In genomic region chr1:169572184-169572583, GRCh38 we compare ENCODE assay signal across 22 cellular contexts. TPM values are rescaled to one million over a fixed set of nuclear protein-coding genes. Genes with fewer than 3 reads are reported as not detected.
A peak's percentile ranks its signal among the peaks of the same experiment; 100 is the strongest.
DNase-seq lines count a peak whose midpoint lies in the region; ATAC-seq and TF ChIP-seq lines count a peak whose summit lies in the region.
"Had no signal": no experiment of that assay in that cellular context is flagged by ENCODE, and none has a peak within 500 bp of the region (broad histone marks: within the 10 kb centered on the region; RNA-seq: fewer than 3 reads in every experiment).

No MANE protein-coding gene starts in this region.

- ATAC-seq in omental fat pad (ENCODE audit: low FRiP score) = peak; percentile 90
- no peak for ATAC-seq in GM19452 (IDR thresholded peaks at IDR 0.05; ENCODE audit: unreplicated experiment)

- no peak overlapping the region for H3K4me3 ChIP-seq in fibroblast of pulmonary artery (replicated peaks; ENCODE audit: low read depth, low read length)
- H3K4me3 ChIP-seq: Peyer's patch, testis had no signal

- peak; percentile 19 for DNase-seq in DMS153 (lab: John Stamatoyannopoulos, UW)
- DNase-seq in DMS153 treated with DMSO at 0.1 percent for 48 hours (lab: John Stamatoyannopoulos, UW; ENCODE audit: unreplicated experiment) = no peak
- peak; percentile 44 for DNase-seq in M059J (ENCODE audit: low read depth)
- DNase-seq in fibroblast of pulmonary artery (ENCODE audit: low read depth) = peak; percentile 8
- DNase-seq in omental fat pad (ENCODE audit: low spot score) = no peak
- no peak for DNase-seq in stimulated activated CD4-positive, alpha-beta T cell treated with anti-CD3 and anti-CD28 coated beads, Interleukin-12 subunit alpha, Interleukin-12 subunit beta, amount 100 ng/mL, for 4 hours
- no peak for DNase-seq in NCI-H2081 treated with DMSO at 0.1 percent for 48 hours (lab: John Stamatoyannopoulos, UW)
- DNase-seq: 8988T; activated naive CD8-positive, alpha-beta T cell treated with anti-CD3 and anti-CD28 coated beads, Interleukin-2, amount 10 ng/mL, durations not matched to agents 7 days and 5 days; CD8-positive, alpha-beta memory T cell; erythroblast; GDM1; head of caudate nucleus; Karpas-422; naive thymus-derived CD8-positive, alpha-beta T cell; NCI-H187 treated with DMSO at 0.1 percent for 48 hours; NCI-H69; Peyer's patch; retina; T-cell; testis had no signal

- TF ChIP-seq CTCF in fibroblast of pulmonary artery (IDR thresholded peaks at IDR 0.05; ENCODE audit: low read length, missing control alignments) (no peak), omental fat pad (IDR thresholded peaks at IDR 0.05) (no peak)

RNA-seq across cellular contexts. Expression of gene F5, which starts 14.1 kb away (rescaled TPM):
- not detected in 2 replicates for total RNA-seq in M059J (2014; rRNA removed; shearing (Covaris generic))
- 1 to 10 TPM; 1.4 to 5.0 (median 3.7) TPM for total RNA-seq in omental fat pad

RNA-seq across cellular contexts. Expression of gene SELP, which starts 57.7 kb away (rescaled TPM):
- total RNA-seq in M059J (2014; rRNA removed; shearing (Covaris generic)) = not detected in 2 replicates
- 10 to 100 TPM in 3 of 4 donors, 1 to 10 TPM in 1; 8.2 to 74.5 (median 27.5) TPM for total RNA-seq in omental fat pad

Comparison
In these comparisons a context has a peak if more than half of its experiments do, and no peak if none do; other contexts are left out.
1. DNase-seq: peak in DMS153 (single experiment), M059J (single experiment) and fibroblast of pulmonary artery (single experiment); none in DMS153 treated with DMSO at 0.1 percent for 48 hours (single experiment), omental fat pad (single experiment), stimulated activated CD4-positive, alpha-beta T cell treated with anti-CD3 and anti-CD28 coated beads, Interleukin-12 subunit alpha, Interleukin-12 subunit beta, amount 100 ng/mL, for 4 hours (single experiment) and NCI-H2081 treated with DMSO at 0.1 percent for 48 hours (single experiment).